8 cellular contexts compared by ENCODE assay signal in genomic region chr6:144335914-144336313, GRCh38. TPM values are rescaled to one million over a fixed set of nuclear protein-coding genes. Genes with fewer than 3 reads are reported as not detected.
DNase-seq lines count a peak whose midpoint lies in the region; ATAC-seq and TF ChIP-seq lines count a peak whose summit lies in the region.

No MANE protein-coding gene starts in this region.

- peak; percentile 62 for DNase-seq in activated CD8-positive, alpha-beta memory T cell treated with anti-CD3 and anti-CD28 coated beads, Interleukin-2, amount 10 ng/mL, durations not matched to agents 7 days and 5 days
- DNase-seq in activated CD8-positive, alpha-beta memory T cell treated with anti-CD3 and anti-CD28 coated beads, Interleukin-2, amount 50 U/mL, for 48 hours: no peak
- DNase-seq in WTC11 (ENCODE audit: low spot score) (no peak), 8988T (no peak), anterior cingulate cortex (lab: John Stamatoyannopoulos, UW) (no peak)
- no peak for DNase-seq in activated T-cell treated with anti-CD3 and anti-CD28 coated beads, Interleukin-2, amount 50 U/mL, for 48 hours

- H3K36me3 Mint-ChIP-seq in activated CD8-positive, alpha-beta memory T cell treated with anti-CD3 and anti-CD28 coated beads, Interleukin-2, amount 10 ng/mL, durations not matched to agents 7 days and 5 days: peaks cover 1% of the 10 kb centered on the region
- H3K36me3 Mint-ChIP-seq in WTC11: no peaks in the 10 kb centered on the region
- H3K36me3 Mint-ChIP-seq in stimulated activated memory B cell treated with anti-CD40 and anti-IgM and Interleukin-4, amounts not matched to agents 10 μg/mL and 1 μg/mL and 100 μg/mL, for 72 hours: no peaks in the 10 kb centered on the region

- POLR2A ChIA-PET in WTC11 (lab: Charles Lee): no interaction called here

- peak overlapping the region; percentile 85 for H3K27ac Mint-ChIP-seq in activated CD8-positive, alpha-beta memory T cell treated with anti-CD3 and anti-CD28 coated beads, Interleukin-2, amount 10 ng/mL, durations not matched to agents 7 days and 5 days
- H3K27ac Mint-ChIP-seq in WTC11: peak overlapping the region; percentile 62
- peak overlapping the region; percentile 13 for H3K27ac Mint-ChIP-seq in stimulated activated memory B cell treated with anti-CD40 and anti-IgM and Interleukin-4, amounts not matched to agents 10 μg/mL and 1 μg/mL and 100 μg/mL, for 72 hours

- no peaks in the 10 kb centered on the region for H3K27me3 Mint-ChIP-seq in activated CD8-positive, alpha-beta memory T cell treated with anti-CD3 and anti-CD28 coated beads, Interleukin-2, amount 10 ng/mL, durations not matched to agents 7 days and 5 days
- H3K27me3 Mint-ChIP-seq in WTC11 (ENCODE audit: low read depth): no peaks in the 10 kb centered on the region
- H3K27me3 Mint-ChIP-seq in stimulated activated memory B cell treated with anti-CD40 and anti-IgM and Interleukin-4, amounts not matched to agents 10 μg/mL and 1 μg/mL and 100 μg/mL, for 72 hours: no peaks in the 10 kb centered on the region

- peaks cover 46% of the 10 kb centered on the region for H3K4me1 Mint-ChIP-seq in activated CD8-positive, alpha-beta memory T cell treated with anti-CD3 and anti-CD28 coated beads, Interleukin-2, amount 10 ng/mL, durations not matched to agents 7 days and 5 days
- peaks cover 74% of the 10 kb centered on the region for H3K4me1 Mint-ChIP-seq in WTC11
- peaks cover 59% of the 10 kb centered on the region for H3K4me1 Mint-ChIP-seq in stimulated activated memory B cell treated with anti-CD40 and anti-IgM and Interleukin-4, amounts not matched to agents 10 μg/mL and 1 μg/mL and 100 μg/mL, for 72 hours

- TF ChIP-seq CTCF in WTC11 (IDR thresholded peaks at IDR 0.05): no peak

- CTCF ChIA-PET in activated CD8-positive, alpha-beta memory T cell treated with anti-CD3 and anti-CD28 coated beads, Interleukin-2, amount 10 ng/mL, durations not matched to agents 7 days and 5 days (lab: Charles Lee): interaction anchor here (2.2 kb wide), 1 partner anchor 14 kb away, joined by 7 read pairs; no protein-coding TSS in a partner anchor
- CTCF ChIA-PET in WTC11 (lab: Charles Lee): no interaction called here

- peak; percentile 46 for ATAC-seq in activated CD8-positive, alpha-beta memory T cell treated with anti-CD3 and anti-CD28 coated beads, Interleukin-2, amount 10 ng/mL, durations not matched to agents 7 days and 5 days
- ATAC-seq in HG03064 (IDR thresholded peaks at IDR 0.05; ENCODE audit: low read depth, unreplicated experiment) (peak; percentile 53), WTC11 (no peak)
- peak; percentile 95 for ATAC-seq in stimulated activated memory B cell treated with anti-CD40 and anti-IgM and Interleukin-4, amounts not matched to agents 10 μg/mL and 1 μg/mL and 100 μg/mL, for 72 hours

- peak overlapping the region; percentile 67 for H3K4me3 Mint-ChIP-seq in activated CD8-positive, alpha-beta memory T cell treated with anti-CD3 and anti-CD28 coated beads, Interleukin-2, amount 10 ng/mL, durations not matched to agents 7 days and 5 days
- H3K4me3 Mint-ChIP-seq in WTC11: no peak overlapping the region
- H3K4me3 Mint-ChIP-seq in stimulated activated memory B cell treated with anti-CD40 and anti-IgM and Interleukin-4, amounts not matched to agents 10 μg/mL and 1 μg/mL and 100 μg/mL, for 72 hours: peak overlapping the region; percentile 40

- H3K9me3 Mint-ChIP-seq in activated CD8-positive, alpha-beta memory T cell treated with anti-CD3 and anti-CD28 coated beads, Interleukin-2, amount 10 ng/mL, durations not matched to agents 7 days and 5 days (ENCODE audit: low read depth): no peaks in the 10 kb centered on the region
- no peaks in the 10 kb centered on the region for H3K9me3 Mint-ChIP-seq in WTC11
- no peaks in the 10 kb centered on the region for H3K9me3 Mint-ChIP-seq in stimulated activated memory B cell treated with anti-CD40 and anti-IgM and Interleukin-4, amounts not matched to agents 10 μg/mL and 1 μg/mL and 100 μg/mL, for 72 hours

TF ChIP-seq in WTC11, 78 proteins besides CTCF, POLR2A, EP300 and RAD21:
- no peak for TF ChIP-seq AFF4 (CRISPR knock-in tag; IDR thresholded peaks at IDR 0.05; ENCODE audit: borderline replicate concordance)
- no peak for TF ChIP-seq NR1H2 (CRISPR knock-in tag; IDR thresholded peaks at IDR 0.05)
- TF ChIP-seq ATF2 (CRISPR knock-in tag; IDR thresholded peaks at IDR 0.05; ENCODE audit: borderline replicate concordance, low read depth): no peak
- no peak for TF ChIP-seq MAX (CRISPR knock-in tag; IDR thresholded peaks at IDR 0.05)
- no peak for TF ChIP-seq MYBL2 (CRISPR knock-in tag; IDR thresholded peaks at IDR 0.05)

RNA-seq across cellular contexts. Expression of gene UTRN, which starts 50.8 kb away (rescaled TPM):
- 100 to 1,000 TPM; 102 to 195 TPM for total RNA-seq in activated CD8-positive, alpha-beta memory T cell treated with anti-CD3 and anti-CD28 coated beads, Interleukin-2, amount 10 ng/mL, durations not matched to agents 7 days and 5 days
- total RNA-seq in WTC11 (2021): 125 to 127 TPM (median 125 TPM) in 3 replicates

Comparison
In these comparisons a context has a peak if more than half of its experiments do, and no peak if none do; other contexts are left out.
1. H3K27ac Mint-ChIP-seq: peak in every context shown above with its lines; median percentile 85 in activated CD8-positive, alpha-beta memory T cell treated with anti-CD3 and anti-CD28 coated beads, Interleukin-2, amount 10 ng/mL, durations not matched to agents 7 days and 5 days; 62 in WTC11; 13 in stimulated activated memory B cell treated with anti-CD40 and anti-IgM and Interleukin-4, amounts not matched to agents 10 μg/mL and 1 μg/mL and 100 μg/mL, for 72 hours.